ENCODE assay signal across 28 cellular contexts in the genomic region with DNA sequence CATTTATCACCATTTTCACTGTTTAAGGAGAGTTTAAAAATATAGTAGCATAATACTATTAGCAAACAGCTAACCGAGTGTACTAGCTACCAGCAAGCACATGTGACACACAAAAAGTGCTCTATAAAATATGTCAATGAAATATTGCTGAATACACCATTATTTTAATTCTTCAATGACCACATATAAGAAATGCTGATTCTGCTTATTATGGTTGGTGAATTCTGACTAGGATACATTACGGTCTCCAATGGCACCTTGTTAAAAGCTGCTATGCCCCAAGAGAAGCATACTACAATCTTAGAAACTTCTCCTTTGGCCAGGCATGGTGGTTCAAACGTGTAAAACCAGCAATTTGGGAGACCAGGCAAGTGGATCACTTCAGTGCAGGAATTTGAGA.
"Had no signal": no experiment of that assay in that cellular context is flagged by ENCODE, and none has a peak within 500 bp of the region (broad histone marks: within the 10 kb centered on the region; RNA-seq: fewer than 3 reads in every experiment).

No MANE protein-coding gene starts in this region.

- H3K27ac ChIP-seq: gastroesophageal sphincter, parathyroid adenoma, psoas muscle had no signal

- H3K4me3 ChIP-seq: gastroesophageal sphincter, psoas muscle, smooth muscle cell had no signal

- H3K79me2 ChIP-seq: parathyroid adenoma had no signal

- H3K27me3 Mint-ChIP-seq: activated CD4-positive, alpha-beta T cell treated with anti-CD3 and anti-CD28 coated beads for 36 hours; activated naive CD8-positive, alpha-beta T cell; effector memory CD8-positive, alpha-beta T cell; naive thymus-derived CD4-positive, alpha-beta T cell; stimulated activated memory B cell treated with anti-CD40 and anti-IgM and Interleukin-4, amounts not matched to agents 10 μg/mL and 1 μg/mL and 100 μg/mL, for 72 hours; stimulated activated naive CD8-positive, alpha-beta T cell treated with anti-CD3 and anti-CD28 coated beads, Interleukin-15, amount 100 ng/mL, for 72 hours had no signal

- H3K36me3 ChIP-seq: gastroesophageal sphincter had no signal

- FAIRE-seq: keratinocyte had no signal

- H3K4me3 Mint-ChIP-seq: activated CD4-positive, alpha-beta T cell treated with anti-CD3 and anti-CD28 coated beads for 36 hours; activated naive CD8-positive, alpha-beta T cell; effector memory CD8-positive, alpha-beta T cell; naive thymus-derived CD4-positive, alpha-beta T cell; neural crest cell; stimulated activated memory B cell treated with anti-CD40 and anti-IgM and Interleukin-4, amounts not matched to agents 10 μg/mL and 1 μg/mL and 100 μg/mL, for 72 hours; stimulated activated naive CD8-positive, alpha-beta T cell treated with anti-CD3 and anti-CD28 coated beads, Interleukin-15, amount 100 ng/mL, for 72 hours; T-helper 2 cell treated with Interferon-gamma antibody and Interleukin-4, amounts not matched to agents 5 μg/mL and 100 μg/mL, for 36 hours had no signal

- H3K9me3 Mint-ChIP-seq: effector memory CD8-positive, alpha-beta T cell; naive thymus-derived CD4-positive, alpha-beta T cell; stimulated activated memory B cell treated with anti-CD40 and anti-IgM and Interleukin-4, amounts not matched to agents 10 μg/mL and 1 μg/mL and 100 μg/mL, for 72 hours; stimulated activated naive CD8-positive, alpha-beta T cell treated with anti-CD3 and anti-CD28 coated beads, Interleukin-15, amount 100 ng/mL, for 72 hours; T-helper 2 cell treated with Interferon-gamma antibody and Interleukin-4, amounts not matched to agents 5 μg/mL and 100 μg/mL, for 36 hours had no signal

- H3K27ac Mint-ChIP-seq: activated CD4-positive, alpha-beta T cell treated with anti-CD3 and anti-CD28 coated beads for 36 hours; activated naive CD8-positive, alpha-beta T cell; effector memory CD8-positive, alpha-beta T cell; stimulated activated memory B cell treated with anti-CD40 and anti-IgM and Interleukin-4, amounts not matched to agents 10 μg/mL and 1 μg/mL and 100 μg/mL, for 72 hours; stimulated activated naive CD8-positive, alpha-beta T cell treated with anti-CD3 and anti-CD28 coated beads, Interleukin-15, amount 100 ng/mL, for 72 hours; T-helper 2 cell treated with Interferon-gamma antibody and Interleukin-4, amounts not matched to agents 5 μg/mL and 100 μg/mL, for 36 hours had no signal

- H3K9me3 ChIP-seq: gastroesophageal sphincter, psoas muscle had no signal

- H3K9ac ChIP-seq: parathyroid adenoma had no signal

- H2AFZ ChIP-seq: parathyroid adenoma had no signal

- H3K27me3 ChIP-seq: gastroesophageal sphincter had no signal

- H3K4me2 ChIP-seq: smooth muscle cell had no signal

- ATAC-seq: activated CD4-positive, alpha-beta T cell treated with anti-CD3 and anti-CD28 coated beads for 36 hours; effector memory CD8-positive, alpha-beta T cell; gastroesophageal sphincter; left cardiac atrium; naive thymus-derived CD4-positive, alpha-beta T cell; psoas muscle; stimulated activated memory B cell treated with anti-CD40 and anti-IgM and Interleukin-4, amounts not matched to agents 10 μg/mL and 1 μg/mL and 100 μg/mL, for 72 hours; stimulated activated naive CD8-positive, alpha-beta T cell treated with anti-CD3 and anti-CD28 coated beads, Interleukin-15, amount 100 ng/mL, for 72 hours had no signal

- DNase-seq: activated CD4-positive, alpha-beta T cell treated with anti-CD3 and anti-CD28 coated beads for 36 hours; activated CD4-positive, alpha-beta T cell treated with anti-CD3 and anti-CD28 coated beads, Interleukin-2, amount 50 U/mL, for 4 hours; activated CD4-positive, CD25-positive, alpha-beta regulatory T cell; activated effector memory CD4-positive, alpha-beta T cell treated with Interleukin-2 at 50 U/mL for 16 hours; activated naive CD4-positive, alpha-beta T cell treated with Interleukin-2 at 50 U/mL for 16 hours; anterior cingulate cortex; cortex of kidney; effector memory CD8-positive, alpha-beta T cell; erythroblast; hippocampal formation; left cardiac atrium; midbrain; naive thymus-derived CD4-positive, alpha-beta T cell; nucleus accumbens; psoas muscle; stimulated activated CD4-positive, alpha-beta T cell treated with anti-CD3 and anti-CD28 coated beads, Interleukin-1b, Interleukin-23, amount 100 ng/mL, for 48 hours; stimulated activated CD4-positive, alpha-beta T cell treated with anti-CD3 and anti-CD28 coated beads, Interleukin-4, amount 100 ng/mL, for 4 hours; stimulated activated CD8-positive, alpha-beta memory T cell treated with anti-CD3 and anti-CD28 coated beads, Interleukin-4, amount 100 ng/mL, for 48 hours; stimulated activated naive CD8-positive, alpha-beta T cell treated with anti-CD3 and anti-CD28 coated beads, Interleukin-15, amount 100 ng/mL, for 72 hours; substantia nigra had no signal
